11 cellular contexts compared by ENCODE assay signal in the genomic region with DNA sequence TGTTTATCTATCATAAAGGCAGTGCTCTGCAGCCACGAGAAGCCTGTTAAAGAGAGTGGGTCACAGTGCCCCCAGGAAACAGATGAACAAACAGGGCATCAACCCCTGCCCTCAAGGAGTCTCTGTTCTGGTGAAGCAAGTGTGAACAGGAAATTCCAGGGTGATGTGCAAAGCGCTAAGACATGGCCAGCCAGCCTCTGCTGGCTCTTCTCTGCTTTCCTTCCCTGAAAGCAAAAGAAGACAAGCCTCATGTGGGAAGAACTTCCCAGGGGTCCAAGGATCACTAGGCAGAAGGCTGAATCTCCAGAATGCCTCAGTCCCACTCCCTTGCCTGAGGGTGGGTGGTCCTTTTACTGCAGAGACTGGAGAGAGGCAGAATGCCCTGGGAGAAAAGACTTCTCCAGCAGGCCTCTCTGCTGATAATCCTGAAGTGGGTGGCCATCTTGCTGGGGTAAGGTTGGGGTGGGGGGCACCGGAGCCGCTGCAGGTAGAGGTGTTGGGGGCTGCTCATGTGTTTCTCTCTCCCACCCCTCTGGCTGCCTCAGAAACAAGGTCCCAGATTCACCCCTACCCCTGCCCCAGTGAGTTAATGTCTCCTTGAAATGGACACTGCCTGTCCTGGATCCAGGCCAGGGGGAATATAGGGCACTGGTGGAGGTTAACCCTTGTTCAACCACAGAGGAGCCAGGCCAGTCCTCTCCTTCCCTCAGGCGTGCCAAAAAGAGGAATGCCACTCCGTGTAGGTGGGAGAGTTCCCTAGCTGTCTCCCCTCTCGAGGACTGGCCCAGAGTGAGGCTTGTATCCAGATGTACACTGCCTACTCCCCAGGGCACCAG.
DNase-seq lines count a peak whose midpoint lies in the region; TF ChIP-seq lines count a peak whose summit lies in the region.
"Had no signal": no experiment of that assay in that cellular context is flagged by ENCODE, and none has a peak within 500 bp of the region (broad histone marks: within the 10 kb centered on the region; RNA-seq: fewer than 3 reads in every experiment).

No MANE protein-coding gene starts in this region.

- no peak overlapping the region for H3K27ac Mint-ChIP-seq in T-helper 1 cell treated with Interleukin-12 subunit alpha and Interleukin-12 subunit beta and Interleukin-4 antibody, amounts not matched to agents 30 μg/mL and 1 μg/mL, for 36 hours
- H3K27ac Mint-ChIP-seq in nephron progenitor cell = no peak overlapping the region

- H3K4me1 Mint-ChIP-seq in T-helper 1 cell treated with Interleukin-12 subunit alpha and Interleukin-12 subunit beta and Interleukin-4 antibody, amounts not matched to agents 30 μg/mL and 1 μg/mL, for 36 hours (ENCODE audit: low read depth) = peaks cover 22% of the 10 kb centered on the region
- H3K4me1 Mint-ChIP-seq in nephron progenitor cell = peaks cover 81% of the 10 kb centered on the region

- H3K4me3 ChIP-seq in HEK293 (ENCODE audit: low read depth, low read length) (no peak overlapping the region), choroid plexus epithelial cell (ENCODE audit: low read depth, low read length) (no peak overlapping the region)
- H3K4me3 ChIP-seq: thyroid gland had no signal

- no peaks in the 10 kb centered on the region for H3K27me3 Mint-ChIP-seq in T-helper 1 cell treated with Interleukin-12 subunit alpha and Interleukin-12 subunit beta and Interleukin-4 antibody, amounts not matched to agents 30 μg/mL and 1 μg/mL, for 36 hours (ENCODE audit: low read depth)
- H3K27me3 Mint-ChIP-seq in nephron progenitor cell (ENCODE audit: low read depth, poor library complexity) = peaks cover 13% of the 10 kb centered on the region

- TF ChIP-seq CTCF in HEK293 (tag by site-specific recombination; IDR thresholded peaks at IDR 0.05) = no peak
- TF ChIP-seq CTCF in choroid plexus epithelial cell (conservative IDR thresholded peaks at IDR 0.05; ENCODE audit: low read depth, low read length) = no peak
- no peak for TF ChIP-seq CTCF in nephron progenitor cell (IDR thresholded peaks at IDR 0.05)

- POLR2A ChIA-PET in HEK293 (lab: Yijun Ruan, JAX) = interaction anchor here (0.7 to 1.2 kb wide), 2 partner anchors 14 to 42 kb away, joined by 4 read pairs; no protein-coding TSS in a partner anchor

- CTCF ChIA-PET in HEK293 (lab: Yijun Ruan, JAX) = interaction anchor here (0.9 to 5.1 kb wide), 5 partner anchors 10 to 44 kb away, joined by 3 to 74 read pairs (median 3); no protein-coding TSS in a partner anchor

- no peak overlapping the region for H3K27ac ChIP-seq in HEK293 (ENCODE audit: extremely low read depth, low read depth, low read length)
- H3K27ac ChIP-seq: thyroid gland had no signal

- no peaks in the 10 kb centered on the region for H3K9me3 ChIP-seq in HEK293 (ENCODE audit: control insufficient read depth, insufficient read depth, low read depth, low read length)
- H3K9me3 ChIP-seq: thyroid gland had no signal

- H3K9me3 Mint-ChIP-seq in T-helper 1 cell treated with Interleukin-12 subunit alpha and Interleukin-12 subunit beta and Interleukin-4 antibody, amounts not matched to agents 30 μg/mL and 1 μg/mL, for 36 hours = no peaks in the 10 kb centered on the region
- no peaks in the 10 kb centered on the region for H3K9me3 Mint-ChIP-seq in nephron progenitor cell

- peak overlapping the region; percentile 28 for H3K4me3 Mint-ChIP-seq in T-helper 1 cell treated with Interleukin-12 subunit alpha and Interleukin-12 subunit beta and Interleukin-4 antibody, amounts not matched to agents 30 μg/mL and 1 μg/mL, for 36 hours
- no peak overlapping the region for H3K4me3 Mint-ChIP-seq in nephron progenitor cell

- H3K36me3 ChIP-seq in HEK293 (ENCODE audit: control insufficient read depth in 2 of 2, insufficient read depth in 1 of 2, low read length in 2 of 2) = no peaks in the 10 kb centered on the region
- H3K36me3 ChIP-seq: thyroid gland had no signal

- H3K4me1 ChIP-seq in HEK293 (ENCODE audit: control insufficient read depth, insufficient read depth, low read length) = peaks cover 36% of the 10 kb centered on the region

- H3K36me3 Mint-ChIP-seq in T-helper 1 cell treated with Interleukin-12 subunit alpha and Interleukin-12 subunit beta and Interleukin-4 antibody, amounts not matched to agents 30 μg/mL and 1 μg/mL, for 36 hours (ENCODE audit: low read depth) = no peaks in the 10 kb centered on the region
- no peaks in the 10 kb centered on the region for H3K36me3 Mint-ChIP-seq in nephron progenitor cell (ENCODE audit: low read depth)

- no peak for DNase-seq in T-helper 1 cell
- peak; percentile 62 for DNase-seq in choroid plexus epithelial cell (ENCODE audit: low read depth)
- peak; percentile 1 for DNase-seq in nephron progenitor cell
- DNase-seq in NCI-H510A treated with DMSO at 0.1 percent for 48 hours (lab: John Stamatoyannopoulos, UW) = no peak
- DNase-seq in stimulated activated CD4-positive, alpha-beta T cell treated with anti-CD3 and anti-CD28 coated beads, Interleukin-2, amount 100 ng/mL, for 48 hours = no peak
- no peak for DNase-seq in DMS114 treated with DMSO at 0.1 percent for 48 hours (lab: John Stamatoyannopoulos, UW; ENCODE audit: unreplicated experiment)
- DNase-seq: activated CD8-positive, alpha-beta memory T cell treated with anti-CD3 and anti-CD28 coated beads for 24 hours; DMS53; thyroid gland had no signal

TF ChIP-seq in HEK293, 187 proteins besides CTCF, POLR2A, EP300 and RAD21:
- TF ChIP-seq ZBTB17 (tag by site-specific recombination; IDR thresholded peaks at IDR 0.05) (peak; percentile 68), IKZF3 (tag by site-specific recombination; IDR thresholded peaks at IDR 0.05) (0 out of 2 replicates have a peak, but pooled peaks have one; percentile 38), EGR2 (tag by site-specific recombination; IDR thresholded peaks at IDR 0.05; ENCODE audit: low read depth) (0 out of 2 replicates have a peak, but pooled peaks have one; percentile 35), ZNF221 (tag by site-specific recombination; IDR thresholded peaks at IDR 0.05; ENCODE audit: borderline replicate concordance) (no peak), GFI1B (tag by site-specific recombination; IDR thresholded peaks at IDR 0.05) (no peak), ZNF747 (tag by site-specific recombination; IDR thresholded peaks at IDR 0.05) (no peak)
- TF ChIP-seq, protein P1, sequence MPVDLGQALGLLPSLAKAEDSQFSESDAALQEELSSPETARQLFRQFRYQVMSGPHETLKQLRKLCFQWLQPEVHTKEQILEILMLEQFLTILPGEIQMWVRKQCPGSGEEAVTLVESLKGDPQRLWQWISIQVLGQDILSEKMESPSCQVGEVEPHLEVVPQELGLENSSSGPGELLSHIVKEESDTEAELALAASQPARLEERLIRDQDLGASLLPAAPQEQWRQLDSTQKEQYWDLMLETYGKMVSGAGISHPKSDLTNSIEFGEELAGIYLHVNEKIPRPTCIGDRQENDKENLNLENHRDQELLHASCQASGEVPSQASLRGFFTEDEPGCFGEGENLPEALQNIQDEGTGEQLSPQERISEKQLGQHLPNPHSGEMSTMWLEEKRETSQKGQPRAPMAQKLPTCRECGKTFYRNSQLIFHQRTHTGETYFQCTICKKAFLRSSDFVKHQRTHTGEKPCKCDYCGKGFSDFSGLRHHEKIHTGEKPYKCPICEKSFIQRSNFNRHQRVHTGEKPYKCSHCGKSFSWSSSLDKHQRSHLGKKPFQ (tag by site-specific recombination; IDR thresholded peaks at IDR 0.05) = peak; percentile 79; the same call in 1 of the 2 replicates
- TF ChIP-seq, protein P2, sequence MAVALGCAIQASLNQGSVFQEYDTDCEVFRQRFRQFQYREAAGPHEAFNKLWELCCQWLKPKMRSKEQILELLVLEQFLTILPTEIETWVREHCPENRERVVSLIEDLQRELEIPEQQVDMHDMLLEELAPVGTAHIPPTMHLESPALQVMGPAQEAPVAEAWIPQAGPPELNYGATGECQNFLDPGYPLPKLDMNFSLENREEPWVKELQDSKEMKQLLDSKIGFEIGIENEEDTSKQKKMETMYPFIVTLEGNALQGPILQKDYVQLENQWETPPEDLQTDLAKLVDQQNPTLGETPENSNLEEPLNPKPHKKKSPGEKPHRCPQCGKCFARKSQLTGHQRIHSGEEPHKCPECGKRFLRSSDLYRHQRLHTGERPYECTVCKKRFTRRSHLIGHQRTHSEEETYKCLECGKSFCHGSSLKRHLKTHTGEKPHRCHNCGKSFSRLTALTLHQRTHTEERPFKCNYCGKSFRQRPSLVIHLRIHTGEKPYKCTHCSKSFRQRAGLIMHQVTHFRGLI (tag by site-specific recombination; IDR thresholded peaks at IDR 0.05) = 0 out of 2 replicates have a peak, but pooled peaks have one; percentile 24

Comparison
In these comparisons a context has a peak if more than half of its experiments do, and no peak if none do; other contexts are left out.
1. DNase-seq: peak in choroid plexus epithelial cell (single experiment) and nephron progenitor cell (single experiment); none in T-helper 1 cell (0 of 5), NCI-H510A treated with DMSO at 0.1 percent for 48 hours (single experiment), stimulated activated CD4-positive, alpha-beta T cell treated with anti-CD3 and anti-CD28 coated beads, Interleukin-2, amount 100 ng/mL, for 48 hours (0 of 2) and DMS114 treated with DMSO at 0.1 percent for 48 hours (single experiment).